ENCODE assay signal across 14 cellular contexts in genomic region chr5:81855576-81855975, GRCh38.
DNase-seq lines count a peak whose midpoint lies in the region; ATAC-seq and TF ChIP-seq lines count a peak whose summit lies in the region.
"Had no signal": no experiment of that assay in that cellular context is flagged by ENCODE, and none has a peak within 500 bp of the region (broad histone marks: within the 10 kb centered on the region; RNA-seq: fewer than 3 reads in every experiment).

No MANE protein-coding gene starts in this region.

- H3K27me3 ChIP-seq in MM.1S (replicated peaks; ENCODE audit: insufficient read depth, low read length) (no peaks in the 10 kb centered on the region), breast epithelium (no peaks in the 10 kb centered on the region)

- ATAC-seq in HG03108 (IDR thresholded peaks at IDR 0.05; ENCODE audit: unreplicated experiment), result no peak
- ATAC-seq: esophagus mucosa had no signal

- H3K9me3 ChIP-seq in MM.1S (replicated peaks; ENCODE audit: insufficient read depth, low read length) (no peaks in the 10 kb centered on the region), breast epithelium (no peaks in the 10 kb centered on the region)
- H3K9me3 ChIP-seq: prostate gland had no signal

- H3K27me3 Mint-ChIP-seq in nephron (ENCODE audit: low read depth), result no peaks in the 10 kb centered on the region
- H3K27me3 Mint-ChIP-seq: naive B cell had no signal

- H3K9me2 ChIP-seq in MM.1S (replicated peaks; ENCODE audit: insufficient read depth, low read length), result no peaks in the 10 kb centered on the region

- no peaks in the 10 kb centered on the region for H3K36me3 Mint-ChIP-seq in nephron (ENCODE audit: low read depth)
- H3K36me3 Mint-ChIP-seq: naive B cell had no signal

- peak overlapping the region; percentile 7 to 100 (median 64) for H3K27ac Mint-ChIP-seq in nephron
- H3K27ac Mint-ChIP-seq: naive B cell; T-helper 1 cell treated with Interleukin-12 subunit alpha and Interleukin-12 subunit beta and Interleukin-4 antibody, amounts not matched to agents 30 μg/mL and 1 μg/mL, for 36 hours had no signal

- 0 out of 2 replicates have a peak overlapping the region, but pooled peaks have one; percentile 3 for H2AFZ ChIP-seq in MM.1S (ENCODE audit: low read length)

- H3K27ac ChIP-seq in MM.1S (ENCODE audit: low read length) (peak overlapping the region; percentile 98), breast epithelium (peak overlapping the region; percentile 23 to 31)
- H3K27ac ChIP-seq: prostate gland had no signal

- H3K4me3 Mint-ChIP-seq in nephron, result peak overlapping the region in 1 of 3 experiments; percentile 32
- H3K4me3 Mint-ChIP-seq: T-helper 1 cell treated with Interleukin-12 subunit alpha and Interleukin-12 subunit beta and Interleukin-4 antibody, amounts not matched to agents 30 μg/mL and 1 μg/mL, for 36 hours had no signal

- peaks cover 5% of the 10 kb centered on the region; the same call in 1 of the 2 replicates for H3K79me2 ChIP-seq in MM.1S (ENCODE audit: low read length)

- H4K20me1 ChIP-seq in MM.1S (ENCODE audit: insufficient read depth, low read length), result no peaks in the 10 kb centered on the region

- H3K4me1 ChIP-seq in MM.1S (ENCODE audit: low read length) (peaks cover 45% of the 10 kb centered on the region), breast epithelium (peaks cover 7 to 8% of the 10 kb centered on the region in 2 donors)
- H3K4me1 ChIP-seq: prostate gland had no signal

- H3K4me3 ChIP-seq in MM.1S (ENCODE audit: low read length) (peak overlapping the region; percentile 68), breast epithelium (no peak overlapping the region)
- H3K4me3 ChIP-seq: prostate gland had no signal

- TF ChIP-seq CTCF in MM.1S (IDR thresholded peaks at IDR 0.05; ENCODE audit: low read length) (no peak), breast epithelium (IDR thresholded peaks at IDR 0.05) (no peak), nephron (IDR thresholded peaks at IDR 0.05; ENCODE audit: unreplicated experiment in 3 of 3) (no peak)

- peak; percentile 62 for DNase-seq in DMS 273 (lab: John Stamatoyannopoulos, UW; ENCODE audit: unreplicated experiment)
- no peak for DNase-seq in MM.1S
- no peak for DNase-seq in breast epithelium (ENCODE audit: low spot score in 2 of 2)
- no peak for DNase-seq in NCI-H2227 (lab: John Stamatoyannopoulos, UW; ENCODE audit: unreplicated experiment)
- no peak for DNase-seq in AG08395 (ENCODE audit: low spot score)
- DNase-seq in SW480 (ENCODE audit: low spot score), result no peak
- DNase-seq: activated CD4-positive, CD25-positive, alpha-beta regulatory T cell; Kasumi-1; naive B cell had no signal

- H3K36me3 ChIP-seq in MM.1S (replicated peaks; ENCODE audit: insufficient read depth, low read length) (no peaks in the 10 kb centered on the region), breast epithelium (no peaks in the 10 kb centered on the region)
- H3K36me3 ChIP-seq: prostate gland had no signal

- intact Hi-C loops in breast epithelium (cut with DNase I; ENCODE audit: low total_unique reads), result no loop called here

- H3K9ac ChIP-seq in MM.1S (ENCODE audit: low read length), result peak overlapping the region; percentile 91

- TF ChIP-seq POLR2A in breast epithelium (IDR thresholded peaks at IDR 0.05), result no peak

- peaks cover 42% of the 10 kb centered on the region for H3F3A ChIP-seq in MM.1S (ENCODE audit: insufficient read depth, low read length)

- no peaks in the 10 kb centered on the region for H3K9me3 Mint-ChIP-seq in nephron
- H3K9me3 Mint-ChIP-seq: naive B cell; T-helper 1 cell treated with Interleukin-12 subunit alpha and Interleukin-12 subunit beta and Interleukin-4 antibody, amounts not matched to agents 30 μg/mL and 1 μg/mL, for 36 hours had no signal

- H3K4me1 Mint-ChIP-seq in nephron, result peaks cover 67% of the 10 kb centered on the region

- H3K4me2 ChIP-seq in MM.1S (ENCODE audit: low read depth, low read length), result peak overlapping the region; percentile 93
